8 cellular contexts compared by ENCODE assay signal in the genomic region with DNA sequence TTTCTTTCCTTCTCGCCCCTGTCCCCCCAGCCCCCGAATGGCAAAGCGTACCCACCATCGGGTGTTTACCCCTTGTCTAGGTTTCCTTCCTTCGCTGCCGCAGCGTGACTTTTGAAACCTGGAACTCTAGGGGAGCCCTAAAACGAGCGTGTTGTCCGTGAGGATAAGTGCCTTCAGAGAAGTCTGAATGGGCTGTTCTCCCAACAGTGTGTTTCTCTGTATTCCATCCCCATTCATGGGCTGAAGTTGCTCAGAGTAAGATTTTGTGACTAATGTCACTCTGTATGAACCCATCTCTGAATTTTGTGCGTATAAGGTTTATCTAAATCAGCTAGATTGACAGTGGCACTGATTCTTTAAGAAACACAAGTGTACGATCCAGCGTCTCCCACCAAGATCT. TPM values are rescaled to one million over a fixed set of nuclear protein-coding genes. Genes with fewer than 3 reads are reported as not detected.
DNase-seq lines count a peak whose midpoint lies in the region; ATAC-seq and TF ChIP-seq lines count a peak whose summit lies in the region.

No MANE protein-coding gene starts in this region.

- H3K27ac ChIP-seq in SK-N-SH (ENCODE audit: low read depth in 2 of 2, low read length in 1 of 2) = no peak overlapping the region
- peak overlapping the region in 3 of 4 donors; percentile 76 to 80 (median 76) for H3K27ac ChIP-seq in gastroesophageal sphincter
- peak overlapping the region; percentile 75 for H3K27ac ChIP-seq in psoas muscle

- no peak for TF ChIP-seq EP300 in SK-N-SH (IDR thresholded peaks at IDR 0.05; ENCODE audit: borderline replicate concordance in 1 of 2, low read depth in 1 of 2, low read length in 1 of 2)
- no peak for TF ChIP-seq EP300 in gastroesophageal sphincter (IDR thresholded peaks at IDR 0.05)

- TF ChIP-seq RAD21 in SK-N-SH (IDR thresholded peaks at IDR 0.05; ENCODE audit: low read length) = no peak

- DNase-seq in H7 = no peak
- no peak for DNase-seq in SK-N-SH
- no peak for DNase-seq in psoas muscle
- no peak for DNase-seq in effector CD4-positive, alpha-beta T cell
- no peak for DNase-seq in sciatic nerve (ENCODE audit: low spot score)
- DNase-seq in NAMALWA (ENCODE audit: low spot score) = no peak

- no peak overlapping the region for H3K9ac ChIP-seq in SK-N-SH

- no peaks in the 10 kb centered on the region for H3K36me3 ChIP-seq in H7 (replicated peaks; ENCODE audit: control insufficient read depth, insufficient read depth, low read length)
- H3K36me3 ChIP-seq in SK-N-SH (replicated peaks in 1 of 2; ENCODE audit: control insufficient read depth in 1 of 2, insufficient read depth in 2 of 2, low read length in 1 of 2) = no peaks in the 10 kb centered on the region
- no peaks in the 10 kb centered on the region for H3K36me3 ChIP-seq in gastroesophageal sphincter
- no peaks in the 10 kb centered on the region for H3K36me3 ChIP-seq in psoas muscle (ENCODE audit: insufficient read depth in 1 of 2, low read depth in 1 of 2)

- H3K4me2 ChIP-seq in SK-N-SH = peak overlapping the region; percentile 86

- 31% methylated on average over 13 of the region's 13 CpGs for WGBS in SK-N-SH (ENCODE audit: low lambda C conversion rate)
- WGBS in gastroesophageal sphincter (ENCODE audit: low coverage in 1 of 2), 2 donors = 11 to 13% methylated on average over 8 to 9 of the region's 13 CpGs
- WGBS in psoas muscle, 3 donors = 8 to 9% (median 8%) methylated on average over 13 of the region's 13 CpGs

- no peaks in the 10 kb centered on the region for H3K79me2 ChIP-seq in SK-N-SH (ENCODE audit: insufficient read depth)

- no peaks in the 10 kb centered on the region for H3K9me2 ChIP-seq in SK-N-SH

- POLR2A ChIA-PET in SK-N-SH (lab: Yijun Ruan, JAX) = no interaction called here

- CTCF ChIA-PET in SK-N-SH (lab: Yijun Ruan, JAX) = interaction anchor here (0.9 to 1.2 kb wide), 3 partner anchors 9 to 208 kb away, joined by 3 to 4 read pairs (median 4); no protein-coding TSS in a partner anchor

- H2AFZ ChIP-seq in SK-N-SH (ENCODE audit: low read depth) = peak overlapping the region; percentile 17; the same call in 1 of the 2 replicates

- H3K9me3 ChIP-seq in SK-N-SH (peaks cover 4% of the 10 kb centered on the region; the same call in 1 of the 2 replicates), gastroesophageal sphincter (peaks cover 0 to 14% (median 0%) of the 10 kb centered on the region in 3 donors), psoas muscle (peaks cover 9% of the 10 kb centered on the region)

- no peak for TF ChIP-seq POLR2A in gastroesophageal sphincter (IDR thresholded peaks at IDR 0.05)

- peaks cover 0 to 4% of the 10 kb centered on the region in 2 experiments; a peak in 1 of 4 replicates for H3K4me1 ChIP-seq in SK-N-SH (ENCODE audit: control insufficient read depth in 1 of 2, insufficient read depth in 2 of 2, low read depth in 1 of 2, low read length in 1 of 2)
- peaks cover 0 to 12% (median 0%) of the 10 kb centered on the region in 3 donors for H3K4me1 ChIP-seq in gastroesophageal sphincter
- no peaks in the 10 kb centered on the region for H3K4me1 ChIP-seq in psoas muscle

- no peaks in the 10 kb centered on the region for H4K20me1 ChIP-seq in SK-N-SH (ENCODE audit: insufficient read depth)

- TF ChIP-seq CTCF in SK-N-SH (IDR thresholded peaks at IDR 0.05) = no peak
- no peak for TF ChIP-seq CTCF in gastroesophageal sphincter (IDR thresholded peaks at IDR 0.05)
- no peak for TF ChIP-seq CTCF in psoas muscle (IDR thresholded peaks at IDR 0.05)

- H3F3A ChIP-seq in SK-N-SH (replicated peaks; ENCODE audit: insufficient read depth) = no peaks in the 10 kb centered on the region

- intact Hi-C loops in psoas muscle (cut with DNase I) (loop anchor here in 1 of 2 donors (5.0 kb wide), 1 partner anchor 174 kb away; no protein-coding TSS in a partner anchor), sciatic nerve (cut with DNase I) (no loop called here)

- peaks cover 10% of the 10 kb centered on the region for H3K27me3 ChIP-seq in H7 (ENCODE audit: control insufficient read depth, insufficient read depth, low read length)
- H3K27me3 ChIP-seq in SK-N-SH (ENCODE audit: insufficient read depth) = no peaks in the 10 kb centered on the region
- H3K27me3 ChIP-seq in gastroesophageal sphincter = no peaks in the 10 kb centered on the region
- no peaks in the 10 kb centered on the region for H3K27me3 ChIP-seq in psoas muscle (ENCODE audit: insufficient read depth in 3 of 3, low read length in 2 of 3)

- ATAC-seq in gastroesophageal sphincter (no peak), psoas muscle (no peak), HG03280 (IDR thresholded peaks at IDR 0.05; ENCODE audit: unreplicated experiment) (no peak), sciatic nerve (no peak)

- H3K4me3 ChIP-seq in H7 (ENCODE audit: insufficient read depth, low read depth, low read length) (peak overlapping the region; percentile 77), SK-N-SH (ENCODE audit: low read depth in 2 of 2, low read length in 1 of 2) (peak overlapping the region; percentile 67 to 81), gastroesophageal sphincter (peak overlapping the region; percentile 61 to 88), psoas muscle (peak overlapping the region; percentile 84)

TF ChIP-seq in SK-N-SH, 30 proteins besides CTCF, POLR2A, EP300 and RAD21:
- no peak for TF ChIP-seq YY1 (IDR thresholded peaks at IDR 0.05; ENCODE audit: low read depth)
- no peak for TF ChIP-seq PBX3 (IDR thresholded peaks at IDR 0.05)
- TF ChIP-seq RCOR1 (IDR thresholded peaks at IDR 0.05; ENCODE audit: low read length) = no peak
- TF ChIP-seq GABPA (IDR thresholded peaks at IDR 0.05; ENCODE audit: low read depth) = no peak
- TF ChIP-seq FOXJ3 (CRISPR knock-in tag; IDR thresholded peaks at IDR 0.05) = no peak
TF ChIP-seq in SK-N-SH: peak in this region for 0.

RNA-seq across cellular contexts. Expression of gene MACROD2, which starts 0.9 kb away (rescaled TPM):
- 1.5 and 2.2 TPM in 2 replicates for total RNA-seq in H7 (2014; rRNA removed; shearing (Covaris generic))
- polyA plus RNA-seq in SK-N-SH (2012; rRNA removed) = 0.24 and 0.33 TPM in 2 replicates
- polyA plus RNA-seq in SK-N-SH (2012; cell fraction: cytosol; rRNA removed) = 0.58 and 0.60 TPM in 2 replicates
- polyA plus RNA-seq in SK-N-SH (2012; cell fraction: nucleus; rRNA removed) = 1.0 and 1.4 TPM in 2 replicates
- total RNA-seq in gastroesophageal sphincter = 10 to 100 TPM in 2 of 4 donors, 1 to 10 TPM in 2; 4.0 to 12.1 (median 7.4) TPM
- total RNA-seq in psoas muscle = 1 to 10 TPM in 3 of 4 donors, under 1 TPM in 1; 0.67 to 4.8 (median 2.5) TPM
- under 1 TPM; 0.20 to 0.87 (median 0.26) TPM for polyA plus RNA-seq in psoas muscle
- total RNA-seq in sciatic nerve = 13.8 TPM

RNA-seq across cellular contexts. Expression of gene SEL1L2, which starts 5.9 kb away (rescaled TPM):
- total RNA-seq in H7 (2014; rRNA removed; shearing (Covaris generic)) = not detected in 2 replicates
- polyA plus RNA-seq in SK-N-SH (2012; rRNA removed) (0.15 TPM in 1 of 2 replicates, not detected in the other), psoas muscle (under 1 TPM; 0.36 to 0.80 (median 0.43) TPM)
- polyA plus RNA-seq in SK-N-SH (2012; cell fraction: cytosol; rRNA removed) = 0.17 and 0.31 TPM in 2 replicates
- 0.13 TPM in 1 of 2 replicates, not detected in the other for polyA plus RNA-seq in SK-N-SH (2012; cell fraction: nucleus; rRNA removed)
- total RNA-seq in gastroesophageal sphincter (not detected), psoas muscle (1 to 10 TPM in 3 of 4 donors, under 1 TPM in 1; 0.64 to 1.5 (median 1.3) TPM), sciatic nerve (not detected)

Comparison
In these comparisons a context has a peak if more than half of its experiments do, and no peak if none do; other contexts are left out.
1. H3K27ac ChIP-seq: peak in gastroesophageal sphincter (3 of 4) and psoas muscle (single experiment); none in SK-N-SH (0 of 2).
2. Peak in every context shown above with its lines, with median percentiles within 50 percentile points of each other: H3K4me3 ChIP-seq.